Comparison of ENCODE assay signal across 12 cellular contexts in genomic region chr6:134539865-134540323, GRCh38.
DNase-seq lines count a peak whose midpoint lies in the region; ATAC-seq and TF ChIP-seq lines count a peak whose summit lies in the region.
"Had no signal": no experiment of that assay in that cellular context is flagged by ENCODE, and none has a peak within 500 bp of the region (broad histone marks: within the 10 kb centered on the region; RNA-seq: fewer than 3 reads in every experiment).

No MANE protein-coding gene starts in this region.

- H3K27ac Mint-ChIP-seq in natural killer cell treated with Interleukin-12 subunit alpha and Interleukin-12 subunit beta and Interleukin-15 and Interleukin-18, amount 100 ng/mL, for 72 hours = no peak overlapping the region
- H3K27ac Mint-ChIP-seq: activated B cell treated with CpG ODN at 0.5 μM for 24 hours had no signal

- no peaks in the 10 kb centered on the region for H3K4me1 Mint-ChIP-seq in natural killer cell treated with Interleukin-12 subunit alpha and Interleukin-12 subunit beta and Interleukin-15 and Interleukin-18, amount 100 ng/mL, for 72 hours (ENCODE audit: low read depth in 2 of 2)
- H3K4me1 Mint-ChIP-seq: activated B cell treated with CpG ODN at 0.5 μM for 24 hours had no signal

- H3K36me3 Mint-ChIP-seq in natural killer cell treated with Interleukin-12 subunit alpha and Interleukin-12 subunit beta and Interleukin-15 and Interleukin-18, amount 100 ng/mL, for 72 hours = no peaks in the 10 kb centered on the region

- no peaks in the 10 kb centered on the region for H3K9me3 ChIP-seq in lower lobe of right lung
- H3K9me3 ChIP-seq: stomach had no signal

- intact Hi-C loops in lower lobe of right lung (cut with DNase I) = no loop called here

- no peaks in the 10 kb centered on the region for H3K27me3 ChIP-seq in lower lobe of right lung (ENCODE audit: low read depth)
- H3K27me3 ChIP-seq: BLaER1 treated with 17β-estradiol and CSF1 and Interleukin-3, amounts not matched to agents 10 nM and 100 nM; stomach had no signal

- peaks cover 0 to 9% of the 10 kb centered on the region in 2 donors for H3K27me3 Mint-ChIP-seq in natural killer cell treated with Interleukin-12 subunit alpha and Interleukin-12 subunit beta and Interleukin-15 and Interleukin-18, amount 100 ng/mL, for 72 hours

- H3K4me3 ChIP-seq in choroid plexus epithelial cell (ENCODE audit: low read depth, low read length) = no peak overlapping the region
- H3K4me3 ChIP-seq in lower lobe of right lung = no peak overlapping the region
- H3K4me3 ChIP-seq in foreskin fibroblast (ENCODE audit: low read depth in 1 of 2, low read length in 2 of 2) = no peak overlapping the region
- H3K4me3 ChIP-seq: BLaER1 treated with 17β-estradiol and CSF1 and Interleukin-3, amounts not matched to agents 10 nM and 100 nM; stomach had no signal

- peak; percentile 19 to 67 for ATAC-seq in lower lobe of right lung
- ATAC-seq in natural killer cell treated with Interleukin-12 subunit alpha and Interleukin-12 subunit beta and Interleukin-15 and Interleukin-18, amount 100 ng/mL, for 72 hours = no peak

- no peaks in the 10 kb centered on the region for H3K9me3 Mint-ChIP-seq in natural killer cell treated with Interleukin-12 subunit alpha and Interleukin-12 subunit beta and Interleukin-15 and Interleukin-18, amount 100 ng/mL, for 72 hours
- H3K9me3 Mint-ChIP-seq: activated B cell treated with CpG ODN at 0.5 μM for 24 hours had no signal

- no peak for TF ChIP-seq CTCF in choroid plexus epithelial cell (conservative IDR thresholded peaks at IDR 0.05; ENCODE audit: low read depth, low read length)
- no peak for TF ChIP-seq CTCF in lower lobe of right lung (IDR thresholded peaks at IDR 0.05)
- no peak for TF ChIP-seq CTCF in foreskin fibroblast (IDR thresholded peaks at IDR 0.05; ENCODE audit: low read depth, low read length)

- peaks cover 7% of the 10 kb centered on the region for H3K4me1 ChIP-seq in lower lobe of right lung
- H3K4me1 ChIP-seq: stomach had no signal

- no peaks in the 10 kb centered on the region for H3K36me3 ChIP-seq in lower lobe of right lung
- H3K36me3 ChIP-seq: BLaER1 treated with 17β-estradiol and CSF1 and Interleukin-3, amounts not matched to agents 10 nM and 100 nM; stomach had no signal

- peak overlapping the region; percentile 56 for H3K27ac ChIP-seq in lower lobe of right lung

- DNase-seq in Ammon's horn (ENCODE audit: low spot score) = peak; percentile 76
- peak; percentile 5 for DNase-seq in MV-4-11 (lab: John Stamatoyannopoulos, UW)
- peak; percentile 59 for DNase-seq in choroid plexus epithelial cell (ENCODE audit: low read depth)
- no peak for DNase-seq in lower lobe of right lung
- DNase-seq in foreskin fibroblast = no peak
- no peak for DNase-seq in NOMO-1 treated with dmso at 0.1 percent for 144 hours (lab: John Stamatoyannopoulos, UW; ENCODE audit: unreplicated experiment)
- DNase-seq in natural killer cell treated with Interleukin-12 subunit alpha and Interleukin-12 subunit beta and Interleukin-15 and Interleukin-18, amount 100 ng/mL, for 72 hours (ENCODE audit: low spot score) = no peak
- DNase-seq in activated CD8-positive, alpha-beta memory T cell treated with anti-CD3 and anti-CD28 coated beads for 24 hours = no peak
- DNase-seq: activated B cell treated with CpG ODN at 0.5 μM for 24 hours, NCI-H1092 treated with DMSO at 0.1 percent for 48 hours, stomach had no signal

- H3K4me3 Mint-ChIP-seq in natural killer cell treated with Interleukin-12 subunit alpha and Interleukin-12 subunit beta and Interleukin-15 and Interleukin-18, amount 100 ng/mL, for 72 hours = no peak overlapping the region
- H3K4me3 Mint-ChIP-seq: activated B cell treated with CpG ODN at 0.5 μM for 24 hours had no signal

Comparison
In these comparisons a context has a peak if more than half of its experiments do, and no peak if none do; other contexts are left out.
1. DNase-seq: peak in Ammon's horn (single experiment), MV-4-11 (single experiment) and choroid plexus epithelial cell (single experiment); none in lower lobe of right lung (single experiment), foreskin fibroblast (0 of 2), NOMO-1 treated with dmso at 0.1 percent for 144 hours (single experiment), natural killer cell treated with Interleukin-12 subunit alpha and Interleukin-12 subunit beta and Interleukin-15 and Interleukin-18, amount 100 ng/mL, for 72 hours (single experiment) and activated CD8-positive, alpha-beta memory T cell treated with anti-CD3 and anti-CD28 coated beads for 24 hours (single experiment).
2. ATAC-seq: peak in lower lobe of right lung (2 of 2); none in natural killer cell treated with Interleukin-12 subunit alpha and Interleukin-12 subunit beta and Interleukin-15 and Interleukin-18, amount 100 ng/mL, for 72 hours (0 of 2).